In the genomic region with DNA sequence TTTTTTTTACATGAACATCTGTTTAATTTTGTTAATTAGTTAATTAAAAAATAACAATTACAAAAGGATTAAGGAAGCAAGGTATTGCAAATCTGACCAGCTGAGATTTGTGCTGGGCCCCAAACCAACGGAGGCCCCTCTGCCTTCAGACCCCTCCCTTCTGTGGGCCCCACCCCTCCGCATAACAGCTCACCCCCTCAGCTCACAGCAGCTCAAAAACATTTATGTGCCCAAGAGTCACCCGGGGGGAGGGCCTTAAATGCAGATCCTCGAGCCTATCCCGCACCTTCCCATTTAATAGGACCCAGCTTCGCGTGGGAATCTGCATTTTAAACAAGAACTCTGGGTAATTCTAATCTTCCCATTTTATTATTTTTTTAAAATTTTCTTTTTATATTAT, we compare ENCODE assay signal across 2 cellular contexts.
TF ChIP-seq lines count a peak whose summit lies in the region.

No MANE protein-coding gene starts in this region.

TF ChIP-seq in GM23338, 12 proteins besides CTCF, POLR2A, EP300 and RAD21 (continued from another document):
- TF ChIP-seq CREB1 (CRISPR knock-in tag; IDR thresholded peaks at IDR 0.05; ENCODE audit: low read depth) (no peak), ZNF114 (CRISPR knock-in tag; IDR thresholded peaks at IDR 0.05) (no peak), EZH2 (IDR thresholded peaks at IDR 0.05; ENCODE audit: low read depth, unreplicated experiment) (no peak), EZH2phosphoT487 (IDR thresholded peaks at IDR 0.05; ENCODE audit: unreplicated experiment) (no peak)
- TF ChIP-seq, protein P1, sequence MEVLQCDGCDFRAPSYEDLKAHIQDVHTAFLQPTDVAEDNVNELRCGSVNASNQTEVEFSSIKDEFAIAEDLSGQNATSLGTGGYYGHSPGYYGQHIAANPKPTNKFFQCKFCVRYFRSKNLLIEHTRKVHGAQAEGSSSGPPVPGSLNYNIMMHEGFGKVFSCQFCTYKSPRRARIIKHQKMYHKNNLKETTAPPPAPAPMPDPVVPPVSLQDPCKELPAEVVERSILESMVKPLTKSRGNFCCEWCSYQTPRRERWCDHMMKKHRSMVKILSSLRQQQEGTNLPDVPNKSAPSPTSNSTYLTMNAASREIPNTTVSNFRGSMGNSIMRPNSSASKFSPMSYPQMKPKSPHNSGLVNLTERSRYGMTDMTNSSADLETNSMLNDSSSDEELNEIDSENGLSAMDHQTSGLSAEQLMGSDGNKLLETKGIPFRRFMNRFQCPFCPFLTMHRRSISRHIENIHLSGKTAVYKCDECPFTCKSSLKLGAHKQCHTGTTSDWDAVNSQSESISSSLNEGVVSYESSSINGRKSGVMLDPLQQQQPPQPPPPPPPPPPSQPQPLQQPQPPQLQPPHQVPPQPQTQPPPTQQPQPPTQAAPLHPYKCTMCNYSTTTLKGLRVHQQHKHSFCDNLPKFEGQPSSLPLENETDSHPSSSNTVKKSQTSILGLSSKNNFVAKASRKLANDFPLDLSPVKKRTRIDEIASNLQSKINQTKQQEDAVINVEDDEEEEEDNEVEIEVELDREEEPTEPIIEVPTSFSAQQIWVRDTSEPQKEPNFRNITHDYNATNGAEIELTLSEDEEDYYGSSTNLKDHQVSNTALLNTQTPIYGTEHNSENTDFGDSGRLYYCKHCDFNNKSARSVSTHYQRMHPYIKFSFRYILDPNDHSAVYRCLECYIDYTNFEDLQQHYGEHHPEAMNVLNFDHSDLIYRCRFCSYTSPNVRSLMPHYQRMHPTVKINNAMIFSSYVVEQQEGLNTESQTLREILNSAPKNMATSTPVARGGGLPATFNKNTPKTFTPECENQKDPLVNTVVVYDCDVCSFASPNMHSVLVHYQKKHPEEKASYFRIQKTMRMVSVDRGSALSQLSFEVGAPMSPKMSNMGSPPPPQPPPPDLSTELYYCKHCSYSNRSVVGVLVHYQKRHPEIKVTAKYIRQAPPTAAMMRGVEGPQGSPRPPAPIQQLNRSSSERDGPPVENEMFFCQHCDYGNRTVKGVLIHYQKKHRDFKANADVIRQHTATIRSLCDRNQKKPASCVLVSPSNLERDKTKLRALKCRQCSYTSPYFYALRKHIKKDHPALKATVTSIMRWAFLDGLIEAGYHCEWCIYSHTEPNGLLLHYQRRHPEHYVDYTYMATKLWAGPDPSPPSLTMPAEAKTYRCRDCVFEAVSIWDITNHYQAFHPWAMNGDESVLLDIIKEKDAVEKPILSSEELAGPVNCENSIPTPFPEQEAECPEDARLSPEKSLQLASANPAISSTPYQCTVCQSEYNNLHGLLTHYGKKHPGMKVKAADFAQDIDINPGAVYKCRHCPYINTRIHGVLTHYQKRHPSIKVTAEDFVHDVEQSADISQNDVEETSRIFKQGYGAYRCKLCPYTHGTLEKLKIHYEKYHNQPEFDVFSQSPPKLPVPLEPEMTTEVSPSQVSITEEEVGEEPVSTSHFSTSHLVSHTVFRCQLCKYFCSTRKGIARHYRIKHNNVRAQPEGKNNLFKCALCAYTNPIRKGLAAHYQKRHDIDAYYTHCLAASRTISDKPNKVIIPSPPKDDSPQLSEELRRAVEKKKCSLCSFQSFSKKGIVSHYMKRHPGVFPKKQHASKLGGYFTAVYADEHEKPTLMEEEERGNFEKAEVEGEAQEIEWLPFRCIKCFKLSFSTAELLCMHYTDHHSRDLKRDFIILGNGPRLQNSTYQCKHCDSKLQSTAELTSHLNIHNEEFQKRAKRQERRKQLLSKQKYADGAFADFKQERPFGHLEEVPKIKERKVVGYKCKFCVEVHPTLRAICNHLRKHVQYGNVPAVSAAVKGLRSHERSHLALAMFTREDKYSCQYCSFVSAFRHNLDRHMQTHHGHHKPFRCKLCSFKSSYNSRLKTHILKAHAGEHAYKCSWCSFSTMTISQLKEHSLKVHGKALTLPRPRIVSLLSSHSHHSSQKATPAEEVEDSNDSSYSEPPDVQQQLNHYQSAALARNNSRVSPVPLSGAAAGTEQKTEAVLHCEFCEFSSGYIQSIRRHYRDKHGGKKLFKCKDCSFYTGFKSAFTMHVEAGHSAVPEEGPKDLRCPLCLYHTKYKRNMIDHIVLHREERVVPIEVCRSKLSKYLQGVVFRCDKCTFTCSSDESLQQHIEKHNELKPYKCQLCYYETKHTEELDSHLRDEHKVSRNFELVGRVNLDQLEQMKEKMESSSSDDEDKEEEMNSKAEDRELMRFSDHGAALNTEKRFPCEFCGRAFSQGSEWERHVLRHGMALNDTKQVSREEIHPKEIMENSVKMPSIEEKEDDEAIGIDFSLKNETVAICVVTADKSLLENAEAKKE (CRISPR knock-in tag; IDR thresholded peaks at IDR 0.05) = no peak
- TF ChIP-seq, protein P2, sequence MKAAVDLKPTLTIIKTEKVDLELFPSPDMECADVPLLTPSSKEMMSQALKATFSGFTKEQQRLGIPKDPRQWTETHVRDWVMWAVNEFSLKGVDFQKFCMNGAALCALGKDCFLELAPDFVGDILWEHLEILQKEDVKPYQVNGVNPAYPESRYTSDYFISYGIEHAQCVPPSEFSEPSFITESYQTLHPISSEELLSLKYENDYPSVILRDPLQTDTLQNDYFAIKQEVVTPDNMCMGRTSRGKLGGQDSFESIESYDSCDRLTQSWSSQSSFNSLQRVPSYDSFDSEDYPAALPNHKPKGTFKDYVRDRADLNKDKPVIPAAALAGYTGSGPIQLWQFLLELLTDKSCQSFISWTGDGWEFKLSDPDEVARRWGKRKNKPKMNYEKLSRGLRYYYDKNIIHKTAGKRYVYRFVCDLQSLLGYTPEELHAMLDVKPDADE (IDR thresholded peaks at IDR 0.05) = no peak

TF ChIP-seq in neural cell, 6 proteins besides CTCF, POLR2A, EP300 and RAD21 (continued from another document):
- no peak for TF ChIP-seq POLR2AphosphoS5 (IDR thresholded peaks at IDR 0.05)
